1 cellular context compared by ENCODE assay signal in genomic region chr10:86668297-86669165, GRCh38.
TF ChIP-seq lines count a peak whose summit lies in the region.

LDB3 (plus strand) TSS chr10:86668511; CDS start chr10:86668692, 181 bp downstream.

TF ChIP-seq in GM12878, 131 proteins besides CTCF, POLR2A, EP300 and RAD21 (continues in another document):
- peak; percentile 59 for TF ChIP-seq MTA2 (IDR thresholded peaks at IDR 0.05; ENCODE audit: low read depth)
- peak; percentile 88 for TF ChIP-seq ZNF687 (IDR thresholded peaks at IDR 0.05)
- TF ChIP-seq IRF5 (IDR thresholded peaks at IDR 0.05; ENCODE audit: borderline replicate concordance) = no peak
- peak; percentile 46; the same call in 1 of the 2 replicates for TF ChIP-seq RELB (IDR thresholded peaks at IDR 0.05; ENCODE audit: low read depth)
- no peak for TF ChIP-seq CUX1 (IDR thresholded peaks at IDR 0.05; ENCODE audit: insufficient replicate concordance, low read depth, low read length)
- no peak for TF ChIP-seq ZBTB4 (CRISPR knock-in tag; IDR thresholded peaks at IDR 0.05)
- peak; percentile 58 to 87; a peak in 3 of 4 replicates for TF ChIP-seq BHLHE40 (IDR thresholded peaks at IDR 0.05; ENCODE audit: borderline replicate concordance in 1 of 2, low read depth in 2 of 2, low read length in 1 of 2)
- 0 out of 2 replicates have a peak, but pooled peaks have one; percentile 17 for TF ChIP-seq ZNF592 (IDR thresholded peaks at IDR 0.05)
- peak; percentile 80; the same call in 1 of the 2 replicates for TF ChIP-seq PAX5 (IDR thresholded peaks at IDR 0.05; ENCODE audit: borderline replicate concordance, low read depth, low read length)
- TF ChIP-seq BCLAF1 (IDR thresholded peaks at IDR 0.05) = no peak
- no peak for TF ChIP-seq ELK1 (IDR thresholded peaks at IDR 0.05; ENCODE audit: low read depth, low read length)
- TF ChIP-seq MEF2B (IDR thresholded peaks at IDR 0.05; ENCODE audit: partially characterized antibody, poor library complexity, severe bottlenecking) = peak; percentile 93
- TF ChIP-seq HDAC6 (IDR thresholded peaks at IDR 0.05; ENCODE audit: unreplicated experiment) = no peak
- TF ChIP-seq NBN (IDR thresholded peaks at IDR 0.05) = peak; percentile 81; the same call in 1 of the 2 replicates
- peak; percentile 45; the same call in 1 of the 2 replicates for TF ChIP-seq CBX5 (IDR thresholded peaks at IDR 0.05; ENCODE audit: low read depth)
- no peak for TF ChIP-seq MYC (IDR thresholded peaks at IDR 0.05; ENCODE audit: insufficient read depth, insufficient read length, insufficient replicate concordance, low read length, severe bottlenecking)
- 0 out of 2 replicates have a peak, but pooled peaks have one; percentile 19 for TF ChIP-seq LARP7 (IDR thresholded peaks at IDR 0.05)
- TF ChIP-seq ATF3 (IDR thresholded peaks at IDR 0.05; ENCODE audit: borderline replicate concordance, extremely low read depth, low read depth, low read length) = no peak
- no peak for TF ChIP-seq HCFC1 (IDR thresholded peaks at IDR 0.05; ENCODE audit: low read length)
